Comparison of ENCODE assay signal across 7 cellular contexts in genomic region chr7:143635364-143636240, GRCh38. TPM values are rescaled to one million over a fixed set of nuclear protein-coding genes. Genes with fewer than 3 reads are reported as not detected.
A peak's percentile ranks its signal among the peaks of the same experiment; 100 is the strongest.
DNase-seq lines count a peak whose midpoint lies in the region; ATAC-seq and TF ChIP-seq lines count a peak whose summit lies in the region.
"Not testable (repeated sequence)": the region's sequence is repeated elsewhere in the genome, so short reads cannot be mapped to it uniquely, and the experiment has no call there.

No MANE protein-coding gene starts in this region.

- H3K4me3 ChIP-seq in right lobe of liver: not testable (repeated sequence)

- DNase-seq in activated CD8-positive, alpha-beta T cell treated with anti-CD3 and anti-CD28 coated beads for 36 hours; central memory CD8-positive, alpha-beta T cell (ENCODE audit: low spot score in 2 of 2); right lobe of liver; sciatic nerve (ENCODE audit: low spot score): not testable (repeated sequence)

- H3K4me1 ChIP-seq in right lobe of liver: not testable (repeated sequence)

- not testable (repeated sequence) for TF ChIP-seq POLR2A in right lobe of liver (IDR thresholded peaks at IDR 0.05)

- not testable (repeated sequence) for H3K27me3 Mint-ChIP-seq in activated CD8-positive, alpha-beta T cell treated with anti-CD3 and anti-CD28 coated beads for 36 hours; activated T-helper 17 cell treated with anti-CD3 and anti-CD28 coated beads, Interleukin-2, amount 50 U/mL, for 72 hours; central memory CD8-positive, alpha-beta T cell

- not testable (repeated sequence) for H3K27ac Mint-ChIP-seq in activated CD8-positive, alpha-beta T cell treated with anti-CD3 and anti-CD28 coated beads for 36 hours; activated T-helper 17 cell treated with anti-CD3 and anti-CD28 coated beads, Interleukin-2, amount 50 U/mL, for 72 hours; central memory CD8-positive, alpha-beta T cell (ENCODE audit: low read depth)

- ATAC-seq in GM18511 (IDR thresholded peaks at IDR 0.05; ENCODE audit: unreplicated experiment): peak; percentile 63
- ATAC-seq in SK-N-SH treated with all-trans-retinoic acid at 6 μM for 48 hours: peak; percentile 47
- ATAC-seq in activated CD8-positive, alpha-beta T cell treated with anti-CD3 and anti-CD28 coated beads for 36 hours: peak; percentile 75
- ATAC-seq in activated T-helper 17 cell treated with anti-CD3 and anti-CD28 coated beads, Interleukin-2, amount 50 U/mL, for 72 hours (replicated peaks): peak; percentile 65
- ATAC-seq in central memory CD8-positive, alpha-beta T cell (replicated peaks; ENCODE audit: extremely low read depth, poor library complexity, severe bottlenecking): peak; percentile 75
- ATAC-seq in right lobe of liver: peak; percentile 68 to 80 (median 70)
- ATAC-seq in sciatic nerve: peak; percentile 68

- not testable (repeated sequence) for H3K36me3 Mint-ChIP-seq in activated CD8-positive, alpha-beta T cell treated with anti-CD3 and anti-CD28 coated beads for 36 hours (ENCODE audit: low read depth); activated T-helper 17 cell treated with anti-CD3 and anti-CD28 coated beads, Interleukin-2, amount 50 U/mL, for 72 hours (ENCODE audit: low read depth); central memory CD8-positive, alpha-beta T cell (ENCODE audit: insufficient read depth)

- TF ChIP-seq CTCF in activated CD8-positive, alpha-beta T cell treated with anti-CD3 and anti-CD28 coated beads for 36 hours (IDR thresholded peaks at IDR 0.05); right lobe of liver (IDR thresholded peaks at IDR 0.05): not testable (repeated sequence)

- not testable (repeated sequence) for H3K4me1 Mint-ChIP-seq in activated CD8-positive, alpha-beta T cell treated with anti-CD3 and anti-CD28 coated beads for 36 hours (ENCODE audit: low read depth); activated T-helper 17 cell treated with anti-CD3 and anti-CD28 coated beads, Interleukin-2, amount 50 U/mL, for 72 hours; central memory CD8-positive, alpha-beta T cell

- not testable (repeated sequence) for H3K27ac ChIP-seq in right lobe of liver

- not testable (repeated sequence) for H3K4me3 Mint-ChIP-seq in activated CD8-positive, alpha-beta T cell treated with anti-CD3 and anti-CD28 coated beads for 36 hours; activated T-helper 17 cell treated with anti-CD3 and anti-CD28 coated beads, Interleukin-2, amount 50 U/mL, for 72 hours; central memory CD8-positive, alpha-beta T cell

- not testable (repeated sequence) for H3K9me3 Mint-ChIP-seq in activated CD8-positive, alpha-beta T cell treated with anti-CD3 and anti-CD28 coated beads for 36 hours; activated T-helper 17 cell treated with anti-CD3 and anti-CD28 coated beads, Interleukin-2, amount 50 U/mL, for 72 hours; central memory CD8-positive, alpha-beta T cell

- intact Hi-C loops in activated CD8-positive, alpha-beta T cell treated with anti-CD3 and anti-CD28 coated beads for 36 hours (cut with micrococcal nuclease); right lobe of liver (cut with DNase I); sciatic nerve (cut with DNase I): not testable (repeated sequence)

- H3K36me3 ChIP-seq in right lobe of liver: not testable (repeated sequence)

- CTCF ChIA-PET in activated CD8-positive, alpha-beta T cell treated with anti-CD3 and anti-CD28 coated beads for 36 hours (lab: Charles Lee): not testable (repeated sequence)

- WGBS in right lobe of liver (ENCODE audit: insufficient coverage, low coverage, low lambda C conversion rate, missing lambda C conversion rate): no CpG with 5 or more reads among the region's 12 CpGs

- not testable (repeated sequence) for H3K9me3 ChIP-seq in right lobe of liver

- POLR2A ChIA-PET in activated CD8-positive, alpha-beta T cell treated with anti-CD3 and anti-CD28 coated beads for 36 hours (lab: Charles Lee): not testable (repeated sequence)

- not testable (repeated sequence) for H3K27me3 ChIP-seq in right lobe of liver

RNA-seq across cellular contexts. Expression of gene TCAF2, which starts 14.8 kb away (rescaled TPM):
- total RNA-seq in activated CD8-positive, alpha-beta T cell treated with anti-CD3 and anti-CD28 coated beads for 36 hours: 10 to 100 TPM; 36.4 to 37.2 TPM
- total RNA-seq in activated T-helper 17 cell treated with anti-CD3 and anti-CD28 coated beads, Interleukin-2, amount 50 U/mL, for 72 hours: 100 to 1,000 TPM in 1 of 2 donors, 10 to 100 TPM in 1; 73.1 to 106 TPM
- 1 to 10 TPM; 2.2 to 8.0 (median 6.0) TPM for total RNA-seq in right lobe of liver
- 2.5 TPM for total RNA-seq in sciatic nerve

Comparison
In these comparisons a context has a peak if more than half of its experiments do, and no peak if none do; other contexts are left out.
1. RNA of gene TCAF2, which starts 14.8 kb away (total RNA-seq): 73.1 to 106 TPM in activated T-helper 17 cell treated with anti-CD3 and anti-CD28 coated beads, Interleukin-2, amount 50 U/mL, for 72 hours and 36.4 to 37.2 TPM in activated CD8-positive, alpha-beta T cell treated with anti-CD3 and anti-CD28 coated beads for 36 hours; 2.2 to 8.0 TPM in right lobe of liver and 2.5 TPM in sciatic nerve (single experiment); every median in the first group is over 4 times any median in the second.
2. Peak in every context shown above with its lines, with median percentiles within 50 percentile points of each other: ATAC-seq.